Comparison of ENCODE assay signal across 8 cellular contexts in genomic region chr1:145964328-145965118, GRCh38. TPM values are rescaled to one million over a fixed set of nuclear protein-coding genes. Genes with fewer than 3 reads are reported as not detected.
DNase-seq lines count a peak whose midpoint lies in the region; ATAC-seq and TF ChIP-seq lines count a peak whose summit lies in the region.

Gene ANKRD34A, minus strand, starts transcription at chr1:145964575. Its CDS starts 2,816 bp downstream, at chr1:145961759.
Gene POLR3GL, plus strand, starts transcription at chr1:145964690. Its CDS starts 10,176 bp downstream, at chr1:145974866.

- no peaks in the 10 kb centered on the region for H3K36me3 ChIP-seq in liver (ENCODE audit: control insufficient read depth in 4 of 4, insufficient read depth in 3 of 4, low read depth in 1 of 4, low read length in 3 of 4)

- TF ChIP-seq RAD21 in liver (IDR thresholded peaks at IDR 0.05): peak; percentile 51 to 54

- H3K4me1 ChIP-seq in liver (ENCODE audit: control insufficient read depth in 4 of 4, insufficient read depth in 4 of 4, low read length in 3 of 4): peaks cover 8 to 50% (median 35%) of the 10 kb centered on the region in 4 donors

- ATAC-seq in GM19328 (IDR thresholded peaks at IDR 0.05; ENCODE audit: unreplicated experiment) (peak; percentile 73), HG03469 (IDR thresholded peaks at IDR 0.05; ENCODE audit: unreplicated experiment) (peak; percentile 71)

- peak within 1 kb of the TSS; percentile 64 to 92 (median 82) for H3K4me3 ChIP-seq in liver (ENCODE audit: low read depth in 1 of 3, low read length in 3 of 3)

- DNase-seq in NCI-H69 (lab: John Stamatoyannopoulos, UW) (peak; percentile 98), dermis blood vessel endothelial cell (peak; percentile 94)
- DNase-seq in activated CD4-positive, alpha-beta T cell treated with anti-CD3 and anti-CD28 coated beads, Interleukin-2, amount 50 U/mL, for 1 hour: peak; percentile 88
- DNase-seq in stimulated activated CD4-positive, alpha-beta T cell treated with anti-CD3 and anti-CD28 coated beads, Interleukin-4, amount 100 ng/mL, for 1 hour: peak; percentile 91

- no peak for TF ChIP-seq CTCF in C4-2B (conservative IDR thresholded peaks at IDR 0.05)
- TF ChIP-seq CTCF in liver (IDR thresholded peaks at IDR 0.05; ENCODE audit: low read depth, low read length, missing input control): no peak

- peaks cover 0 to 3% (median under 1%) of the 10 kb centered on the region in 4 donors for H3K9me3 ChIP-seq in liver (ENCODE audit: control insufficient read depth in 4 of 4, low read length in 3 of 4)

- peak within 1 kb of the TSS; percentile 69 to 93 for H3K9ac ChIP-seq in liver (ENCODE audit: low read depth in 1 of 2, low read length in 2 of 2)

- H3K27me3 ChIP-seq in liver (ENCODE audit: control insufficient read depth in 4 of 4, insufficient read depth in 4 of 4, low read length in 3 of 4): no peaks in the 10 kb centered on the region

- H3K27ac ChIP-seq in C4-2B (peak within 1 kb of the TSS; percentile 64), liver (ENCODE audit: low read depth in 1 of 2, low read length in 2 of 2) (peak within 1 kb of the TSS; percentile 77 to 81)

- under 1% methylated on average over 37 of the region's 37 CpGs for WGBS in liver

TF ChIP-seq in liver, 16 proteins besides CTCF, POLR2A, EP300 and RAD21:
- TF ChIP-seq HNF4A (conservative IDR thresholded peaks at IDR 0.05) (peak; percentile 38 to 67), FOXA1 (IDR thresholded peaks at IDR 0.05) (no peak), JUND (IDR thresholded peaks at IDR 0.05) (peak; percentile 14 to 64), REST (IDR thresholded peaks at IDR 0.05) (peak; percentile 82), EGR1 (IDR thresholded peaks at IDR 0.05; ENCODE audit: low read depth in 2 of 2) (no peak), GABPA (IDR thresholded peaks at IDR 0.05 in 1 of 2, conservative IDR thresholded peaks at IDR 0.05 in 1 of 2) (peak; percentile 23 to 78), YY1 (IDR thresholded peaks at IDR 0.05) (peak; percentile 94), FOXA2 (IDR thresholded peaks at IDR 0.05) (no peak), TAF1 (conservative IDR thresholded peaks at IDR 0.05) (peak; percentile 81), MAX (IDR thresholded peaks at IDR 0.05) (peak; percentile 26), SP1 (IDR thresholded peaks at IDR 0.05) (peak; percentile 75), RXRA (IDR thresholded peaks at IDR 0.05) (peak; percentile 61 to 80), HNF4G (IDR thresholded peaks at IDR 0.05) (no peak), ATF3 (IDR thresholded peaks at IDR 0.05) (peak; percentile 43), NR2F2 (IDR thresholded peaks at IDR 0.05) (peak; percentile 39), ZBTB33 (IDR thresholded peaks at IDR 0.05) (peak; percentile 10)

RNA-seq across cellular contexts. Expression of gene ANKRD34A, which starts in this region (rescaled TPM):
- under 0.01 TPM in 2 replicates for total RNA-seq in dermis blood vessel endothelial cell
- under 1 TPM in 1 of 2 donors, not detected in 1; 0.17 TPM for total RNA-seq in liver
- under 1 TPM; 0.06 to 0.13 TPM for polyA plus RNA-seq in liver

RNA-seq across cellular contexts. Expression of gene POLR3GL, which starts in this region (rescaled TPM):
- total RNA-seq in dermis blood vessel endothelial cell (17.1 and 17.2 TPM in 2 replicates), liver (10 to 100 TPM; 11.9 to 12.7 TPM)
- 10 to 100 TPM; 19.8 to 23.4 TPM for polyA plus RNA-seq in liver

Comparison
In these comparisons a context has a peak if more than half of its experiments do, and no peak if none do; other contexts are left out.
1. Peak in every context shown above with its lines: DNase-seq, ATAC-seq, H3K4me3 ChIP-seq and H3K27ac ChIP-seq.